Comparison of ENCODE assay signal across 1 cellular context in the genomic region with DNA sequence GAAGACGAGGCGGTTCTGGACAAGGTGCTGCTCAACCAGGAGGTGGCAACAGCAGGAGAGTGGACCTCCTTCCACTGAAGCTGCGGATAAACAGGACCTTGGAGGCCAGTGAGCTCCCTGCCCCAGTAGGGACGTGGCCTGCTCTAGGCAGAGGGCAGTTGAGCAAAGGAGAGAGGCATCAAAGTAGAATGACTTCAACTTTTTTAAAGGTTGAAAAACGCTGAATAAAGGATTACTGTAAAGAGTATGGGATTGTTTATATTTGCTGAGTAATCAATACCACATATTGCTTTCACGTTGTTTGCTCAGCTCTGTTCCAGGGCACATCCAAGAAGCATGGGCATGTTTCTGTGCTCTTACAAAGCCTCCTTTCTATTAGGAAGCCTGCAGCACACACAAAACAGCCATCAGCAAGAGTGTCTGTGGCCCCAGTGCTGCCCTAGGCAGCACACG.
TF ChIP-seq lines count a peak whose summit lies in the region.

No MANE protein-coding gene starts in this region.

TF ChIP-seq in HepG2, 621 proteins besides CTCF, POLR2A, EP300 and RAD21 (continued from another document and continues in another):
- TF ChIP-seq, protein P1, sequence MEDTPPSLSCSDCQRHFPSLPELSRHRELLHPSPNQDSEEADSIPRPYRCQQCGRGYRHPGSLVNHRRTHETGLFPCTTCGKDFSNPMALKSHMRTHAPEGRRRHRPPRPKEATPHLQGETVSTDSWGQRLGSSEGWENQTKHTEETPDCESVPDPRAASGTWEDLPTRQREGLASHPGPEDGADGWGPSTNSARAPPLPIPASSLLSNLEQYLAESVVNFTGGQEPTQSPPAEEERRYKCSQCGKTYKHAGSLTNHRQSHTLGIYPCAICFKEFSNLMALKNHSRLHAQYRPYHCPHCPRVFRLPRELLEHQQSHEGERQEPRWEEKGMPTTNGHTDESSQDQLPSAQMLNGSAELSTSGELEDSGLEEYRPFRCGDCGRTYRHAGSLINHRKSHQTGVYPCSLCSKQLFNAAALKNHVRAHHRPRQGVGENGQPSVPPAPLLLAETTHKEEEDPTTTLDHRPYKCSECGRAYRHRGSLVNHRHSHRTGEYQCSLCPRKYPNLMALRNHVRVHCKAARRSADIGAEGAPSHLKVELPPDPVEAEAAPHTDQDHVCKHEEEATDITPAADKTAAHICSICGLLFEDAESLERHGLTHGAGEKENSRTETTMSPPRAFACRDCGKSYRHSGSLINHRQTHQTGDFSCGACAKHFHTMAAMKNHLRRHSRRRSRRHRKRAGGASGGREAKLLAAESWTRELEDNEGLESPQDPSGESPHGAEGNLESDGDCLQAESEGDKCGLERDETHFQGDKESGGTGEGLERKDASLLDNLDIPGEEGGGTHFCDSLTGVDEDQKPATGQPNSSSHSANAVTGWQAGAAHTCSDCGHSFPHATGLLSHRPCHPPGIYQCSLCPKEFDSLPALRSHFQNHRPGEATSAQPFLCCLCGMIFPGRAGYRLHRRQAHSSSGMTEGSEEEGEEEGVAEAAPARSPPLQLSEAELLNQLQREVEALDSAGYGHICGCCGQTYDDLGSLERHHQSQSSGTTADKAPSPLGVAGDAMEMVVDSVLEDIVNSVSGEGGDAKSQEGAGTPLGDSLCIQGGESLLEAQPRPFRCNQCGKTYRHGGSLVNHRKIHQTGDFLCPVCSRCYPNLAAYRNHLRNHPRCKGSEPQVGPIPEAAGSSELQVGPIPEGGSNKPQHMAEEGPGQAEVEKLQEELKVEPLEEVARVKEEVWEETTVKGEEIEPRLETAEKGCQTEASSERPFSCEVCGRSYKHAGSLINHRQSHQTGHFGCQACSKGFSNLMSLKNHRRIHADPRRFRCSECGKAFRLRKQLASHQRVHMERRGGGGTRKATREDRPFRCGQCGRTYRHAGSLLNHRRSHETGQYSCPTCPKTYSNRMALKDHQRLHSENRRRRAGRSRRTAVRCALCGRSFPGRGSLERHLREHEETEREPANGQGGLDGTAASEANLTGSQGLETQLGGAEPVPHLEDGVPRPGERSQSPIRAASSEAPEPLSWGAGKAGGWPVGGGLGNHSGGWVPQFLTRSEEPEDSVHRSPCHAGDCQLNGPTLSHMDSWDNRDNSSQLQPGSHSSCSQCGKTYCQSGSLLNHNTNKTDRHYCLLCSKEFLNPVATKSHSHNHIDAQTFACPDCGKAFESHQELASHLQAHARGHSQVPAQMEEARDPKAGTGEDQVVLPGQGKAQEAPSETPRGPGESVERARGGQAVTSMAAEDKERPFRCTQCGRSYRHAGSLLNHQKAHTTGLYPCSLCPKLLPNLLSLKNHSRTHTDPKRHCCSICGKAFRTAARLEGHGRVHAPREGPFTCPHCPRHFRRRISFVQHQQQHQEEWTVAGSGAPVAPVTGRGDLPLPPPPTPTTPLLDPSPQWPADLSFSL (CRISPR knock-in tag; IDR thresholded peaks at IDR 0.05) = no peak
- TF ChIP-seq ZNF10 (CRISPR knock-in tag; IDR thresholded peaks at IDR 0.05; ENCODE audit: borderline replicate concordance, low read depth) = no peak
- TF ChIP-seq ZNF558 (CRISPR knock-in tag; IDR thresholded peaks at IDR 0.05; ENCODE audit: borderline replicate concordance) = no peak
- TF ChIP-seq SP140L (CRISPR knock-in tag; IDR thresholded peaks at IDR 0.05; ENCODE audit: borderline replicate concordance) = no peak
- TF ChIP-seq ZNF446 (CRISPR knock-in tag; IDR thresholded peaks at IDR 0.05) = no peak
- no peak for TF ChIP-seq EZH2 (conservative IDR thresholded peaks at IDR 0.05; ENCODE audit: low read depth, low read length)
- no peak for TF ChIP-seq ZNF674 (CRISPR knock-in tag; IDR thresholded peaks at IDR 0.05; ENCODE audit: low read depth)
- TF ChIP-seq TMF1 (CRISPR knock-in tag; IDR thresholded peaks at IDR 0.05; ENCODE audit: low read depth) = no peak
- TF ChIP-seq, protein P2, sequence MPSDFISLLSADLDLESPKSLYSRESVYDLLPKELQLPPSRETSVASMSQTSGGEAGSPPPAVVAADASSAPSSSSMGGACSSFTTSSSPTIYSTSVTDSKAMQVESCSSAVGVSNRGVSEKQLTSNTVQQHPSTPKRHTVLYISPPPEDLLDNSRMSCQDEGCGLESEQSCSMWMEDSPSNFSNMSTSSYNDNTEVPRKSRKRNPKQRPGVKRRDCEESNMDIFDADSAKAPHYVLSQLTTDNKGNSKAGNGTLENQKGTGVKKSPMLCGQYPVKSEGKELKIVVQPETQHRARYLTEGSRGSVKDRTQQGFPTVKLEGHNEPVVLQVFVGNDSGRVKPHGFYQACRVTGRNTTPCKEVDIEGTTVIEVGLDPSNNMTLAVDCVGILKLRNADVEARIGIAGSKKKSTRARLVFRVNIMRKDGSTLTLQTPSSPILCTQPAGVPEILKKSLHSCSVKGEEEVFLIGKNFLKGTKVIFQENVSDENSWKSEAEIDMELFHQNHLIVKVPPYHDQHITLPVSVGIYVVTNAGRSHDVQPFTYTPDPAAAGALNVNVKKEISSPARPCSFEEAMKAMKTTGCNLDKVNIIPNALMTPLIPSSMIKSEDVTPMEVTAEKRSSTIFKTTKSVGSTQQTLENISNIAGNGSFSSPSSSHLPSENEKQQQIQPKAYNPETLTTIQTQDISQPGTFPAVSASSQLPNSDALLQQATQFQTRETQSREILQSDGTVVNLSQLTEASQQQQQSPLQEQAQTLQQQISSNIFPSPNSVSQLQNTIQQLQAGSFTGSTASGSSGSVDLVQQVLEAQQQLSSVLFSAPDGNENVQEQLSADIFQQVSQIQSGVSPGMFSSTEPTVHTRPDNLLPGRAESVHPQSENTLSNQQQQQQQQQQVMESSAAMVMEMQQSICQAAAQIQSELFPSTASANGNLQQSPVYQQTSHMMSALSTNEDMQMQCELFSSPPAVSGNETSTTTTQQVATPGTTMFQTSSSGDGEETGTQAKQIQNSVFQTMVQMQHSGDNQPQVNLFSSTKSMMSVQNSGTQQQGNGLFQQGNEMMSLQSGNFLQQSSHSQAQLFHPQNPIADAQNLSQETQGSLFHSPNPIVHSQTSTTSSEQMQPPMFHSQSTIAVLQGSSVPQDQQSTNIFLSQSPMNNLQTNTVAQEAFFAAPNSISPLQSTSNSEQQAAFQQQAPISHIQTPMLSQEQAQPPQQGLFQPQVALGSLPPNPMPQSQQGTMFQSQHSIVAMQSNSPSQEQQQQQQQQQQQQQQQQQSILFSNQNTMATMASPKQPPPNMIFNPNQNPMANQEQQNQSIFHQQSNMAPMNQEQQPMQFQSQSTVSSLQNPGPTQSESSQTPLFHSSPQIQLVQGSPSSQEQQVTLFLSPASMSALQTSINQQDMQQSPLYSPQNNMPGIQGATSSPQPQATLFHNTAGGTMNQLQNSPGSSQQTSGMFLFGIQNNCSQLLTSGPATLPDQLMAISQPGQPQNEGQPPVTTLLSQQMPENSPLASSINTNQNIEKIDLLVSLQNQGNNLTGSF (CRISPR knock-in tag; IDR thresholded peaks at IDR 0.05) = no peak
- TF ChIP-seq KDM3A (CRISPR knock-in tag; IDR thresholded peaks at IDR 0.05; ENCODE audit: low read depth) = no peak
- peak; percentile 88 for TF ChIP-seq HNF4A (CRISPR knock-in tag; IDR thresholded peaks at IDR 0.05)
- TF ChIP-seq ZMYM4 (CRISPR knock-in tag; IDR thresholded peaks at IDR 0.05) = peak; percentile 63
- TF ChIP-seq, protein P3, sequence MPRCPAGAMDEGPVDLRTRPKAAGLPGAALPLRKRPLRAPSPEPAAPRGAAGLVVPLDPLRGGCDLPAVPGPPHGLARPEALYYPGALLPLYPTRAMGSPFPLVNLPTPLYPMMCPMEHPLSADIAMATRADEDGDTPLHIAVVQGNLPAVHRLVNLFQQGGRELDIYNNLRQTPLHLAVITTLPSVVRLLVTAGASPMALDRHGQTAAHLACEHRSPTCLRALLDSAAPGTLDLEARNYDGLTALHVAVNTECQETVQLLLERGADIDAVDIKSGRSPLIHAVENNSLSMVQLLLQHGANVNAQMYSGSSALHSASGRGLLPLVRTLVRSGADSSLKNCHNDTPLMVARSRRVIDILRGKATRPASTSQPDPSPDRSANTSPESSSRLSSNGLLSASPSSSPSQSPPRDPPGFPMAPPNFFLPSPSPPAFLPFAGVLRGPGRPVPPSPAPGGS (CRISPR knock-in tag; IDR thresholded peaks at IDR 0.05) = no peak
- no peak for TF ChIP-seq SNAI1 (CRISPR knock-in tag; IDR thresholded peaks at IDR 0.05; ENCODE audit: borderline replicate concordance)
- TF ChIP-seq MED1 (CRISPR knock-in tag; IDR thresholded peaks at IDR 0.05) = peak; percentile 59
- no peak for TF ChIP-seq SP2 (CRISPR knock-in tag; IDR thresholded peaks at IDR 0.05)
- TF ChIP-seq ZNF569 (CRISPR knock-in tag; IDR thresholded peaks at IDR 0.05; ENCODE audit: borderline replicate concordance) = no peak
- TF ChIP-seq HDAC1 (CRISPR knock-in tag; IDR thresholded peaks at IDR 0.05) = 0 out of 2 replicates have a peak, but pooled peaks have one; percentile 47
- TF ChIP-seq ZNF850 (CRISPR knock-in tag; conservative IDR thresholded peaks at IDR 0.05) = no peak
- TF ChIP-seq, protein P4, sequence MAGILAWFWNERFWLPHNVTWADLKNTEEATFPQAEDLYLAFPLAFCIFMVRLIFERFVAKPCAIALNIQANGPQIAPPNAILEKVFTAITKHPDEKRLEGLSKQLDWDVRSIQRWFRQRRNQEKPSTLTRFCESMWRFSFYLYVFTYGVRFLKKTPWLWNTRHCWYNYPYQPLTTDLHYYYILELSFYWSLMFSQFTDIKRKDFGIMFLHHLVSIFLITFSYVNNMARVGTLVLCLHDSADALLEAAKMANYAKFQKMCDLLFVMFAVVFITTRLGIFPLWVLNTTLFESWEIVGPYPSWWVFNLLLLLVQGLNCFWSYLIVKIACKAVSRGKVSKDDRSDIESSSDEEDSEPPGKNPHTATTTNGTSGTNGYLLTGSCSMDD (CRISPR knock-in tag; IDR thresholded peaks at IDR 0.05) = no peak
- TF ChIP-seq MATR3 (CRISPR knock-in tag; IDR thresholded peaks at IDR 0.05) = no peak
- no peak for TF ChIP-seq ZC3H13 (CRISPR knock-in tag; IDR thresholded peaks at IDR 0.05)
- TF ChIP-seq ZNF34 (CRISPR knock-in tag; IDR thresholded peaks at IDR 0.05; ENCODE audit: borderline replicate concordance) = peak; percentile 35; the same call in 1 of the 2 replicates
- TF ChIP-seq ZNF296 (CRISPR knock-in tag; conservative IDR thresholded peaks at IDR 0.05) = no peak
- no peak for TF ChIP-seq NR1H2 (CRISPR knock-in tag; IDR thresholded peaks at IDR 0.05; ENCODE audit: borderline replicate concordance, low read depth)
- peak; percentile 68 for TF ChIP-seq XRCC5 (optimal IDR thresholded peaks at IDR 0.05; ENCODE audit: low read length)
- TF ChIP-seq ZNF235 (CRISPR knock-in tag; IDR thresholded peaks at IDR 0.05; ENCODE audit: borderline replicate concordance) = no peak
- TF ChIP-seq ELF3 (CRISPR knock-in tag; IDR thresholded peaks at IDR 0.05) = peak; percentile 58
- peak; percentile 60 for TF ChIP-seq HOXA3 (CRISPR knock-in tag; IDR thresholded peaks at IDR 0.05)
- no peak; the same call in 1 of the 2 replicates for TF ChIP-seq KAT7 (CRISPR knock-in tag; IDR thresholded peaks at IDR 0.05; ENCODE audit: borderline replicate concordance)
- peak; percentile 54; the same call in 1 of the 2 replicates for TF ChIP-seq ZNF317 (CRISPR knock-in tag; IDR thresholded peaks at IDR 0.05)
- TF ChIP-seq HOXD1 (CRISPR knock-in tag; IDR thresholded peaks at IDR 0.05) = 0 out of 2 replicates have a peak, but pooled peaks have one; percentile 6
- TF ChIP-seq MAFF (IDR thresholded peaks at IDR 0.05; ENCODE audit: low read depth, low read length) = peak; percentile 100
- TF ChIP-seq MYNN (CRISPR knock-in tag; IDR thresholded peaks at IDR 0.05; ENCODE audit: low read depth) = 0 out of 2 replicates have a peak, but pooled peaks have one; percentile 13
- TF ChIP-seq, protein P5, sequence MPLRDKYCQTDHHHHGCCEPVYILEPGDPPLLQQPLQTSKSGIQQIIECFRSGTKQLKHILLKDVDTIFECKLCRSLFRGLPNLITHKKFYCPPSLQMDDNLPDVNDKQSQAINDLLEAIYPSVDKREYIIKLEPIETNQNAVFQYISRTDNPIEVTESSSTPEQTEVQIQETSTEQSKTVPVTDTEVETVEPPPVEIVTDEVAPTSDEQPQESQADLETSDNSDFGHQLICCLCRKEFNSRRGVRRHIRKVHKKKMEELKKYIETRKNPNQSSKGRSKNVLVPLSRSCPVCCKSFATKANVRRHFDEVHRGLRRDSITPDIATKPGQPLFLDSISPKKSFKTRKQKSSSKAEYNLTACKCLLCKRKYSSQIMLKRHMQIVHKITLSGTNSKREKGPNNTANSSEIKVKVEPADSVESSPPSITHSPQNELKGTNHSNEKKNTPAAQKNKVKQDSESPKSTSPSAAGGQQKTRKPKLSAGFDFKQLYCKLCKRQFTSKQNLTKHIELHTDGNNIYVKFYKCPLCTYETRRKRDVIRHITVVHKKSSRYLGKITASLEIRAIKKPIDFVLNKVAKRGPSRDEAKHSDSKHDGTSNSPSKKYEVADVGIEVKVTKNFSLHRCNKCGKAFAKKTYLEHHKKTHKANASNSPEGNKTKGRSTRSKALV (CRISPR knock-in tag; IDR thresholded peaks at IDR 0.05) = peak; percentile 82
- TF ChIP-seq, protein P6, sequence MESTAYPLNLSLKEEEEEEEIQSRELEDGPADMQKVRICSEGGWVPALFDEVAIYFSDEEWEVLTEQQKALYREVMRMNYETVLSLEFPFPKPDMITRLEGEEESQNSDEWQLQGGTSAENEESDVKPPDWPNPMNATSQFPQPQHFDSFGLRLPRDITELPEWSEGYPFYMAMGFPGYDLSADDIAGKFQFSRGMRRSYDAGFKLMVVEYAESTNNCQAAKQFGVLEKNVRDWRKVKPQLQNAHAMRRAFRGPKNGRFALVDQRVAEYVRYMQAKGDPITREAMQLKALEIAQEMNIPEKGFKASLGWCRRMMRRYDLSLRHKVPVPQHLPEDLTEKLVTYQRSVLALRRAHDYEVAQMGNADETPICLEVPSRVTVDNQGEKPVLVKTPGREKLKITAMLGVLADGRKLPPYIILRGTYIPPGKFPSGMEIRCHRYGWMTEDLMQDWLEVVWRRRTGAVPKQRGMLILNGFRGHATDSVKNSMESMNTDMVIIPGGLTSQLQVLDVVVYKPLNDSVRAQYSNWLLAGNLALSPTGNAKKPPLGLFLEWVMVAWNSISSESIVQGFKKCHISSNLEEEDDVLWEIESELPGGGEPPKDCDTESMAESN (CRISPR knock-in tag; conservative IDR thresholded peaks at IDR 0.05) = 0 out of 2 replicates have a peak, but pooled peaks have one; percentile 60
- TF ChIP-seq, protein P7, sequence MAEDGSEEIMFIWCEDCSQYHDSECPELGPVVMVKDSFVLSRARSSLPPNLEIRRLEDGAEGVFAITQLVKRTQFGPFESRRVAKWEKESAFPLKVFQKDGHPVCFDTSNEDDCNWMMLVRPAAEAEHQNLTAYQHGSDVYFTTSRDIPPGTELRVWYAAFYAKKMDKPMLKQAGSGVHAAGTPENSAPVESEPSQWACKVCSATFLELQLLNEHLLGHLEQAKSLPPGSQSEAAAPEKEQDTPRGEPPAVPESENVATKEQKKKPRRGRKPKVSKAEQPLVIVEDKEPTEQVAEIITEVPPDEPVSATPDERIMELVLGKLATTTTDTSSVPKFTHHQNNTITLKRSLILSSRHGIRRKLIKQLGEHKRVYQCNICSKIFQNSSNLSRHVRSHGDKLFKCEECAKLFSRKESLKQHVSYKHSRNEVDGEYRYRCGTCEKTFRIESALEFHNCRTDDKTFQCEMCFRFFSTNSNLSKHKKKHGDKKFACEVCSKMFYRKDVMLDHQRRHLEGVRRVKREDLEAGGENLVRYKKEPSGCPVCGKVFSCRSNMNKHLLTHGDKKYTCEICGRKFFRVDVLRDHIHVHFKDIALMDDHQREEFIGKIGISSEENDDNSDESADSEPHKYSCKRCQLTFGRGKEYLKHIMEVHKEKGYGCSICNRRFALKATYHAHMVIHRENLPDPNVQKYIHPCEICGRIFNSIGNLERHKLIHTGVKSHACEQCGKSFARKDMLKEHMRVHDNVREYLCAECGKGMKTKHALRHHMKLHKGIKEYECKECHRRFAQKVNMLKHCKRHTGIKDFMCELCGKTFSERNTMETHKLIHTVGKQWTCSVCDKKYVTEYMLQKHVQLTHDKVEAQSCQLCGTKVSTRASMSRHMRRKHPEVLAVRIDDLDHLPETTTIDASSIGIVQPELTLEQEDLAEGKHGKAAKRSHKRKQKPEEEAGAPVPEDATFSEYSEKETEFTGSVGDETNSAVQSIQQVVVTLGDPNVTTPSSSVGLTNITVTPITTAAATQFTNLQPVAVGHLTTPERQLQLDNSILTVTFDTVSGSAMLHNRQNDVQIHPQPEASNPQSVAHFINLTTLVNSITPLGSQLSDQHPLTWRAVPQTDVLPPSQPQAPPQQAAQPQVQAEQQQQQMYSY (CRISPR knock-in tag; IDR thresholded peaks at IDR 0.05) = no peak
